Comparison of ENCODE assay signal across 8 cellular contexts in genomic region chr11:114159802-114160588, GRCh38.
DNase-seq lines count a peak whose midpoint lies in the region; ATAC-seq, FAIRE-seq and TF ChIP-seq lines count a peak whose summit lies in the region.

No MANE protein-coding gene starts in this region.

- TF ChIP-seq POLR2A in spleen (IDR thresholded peaks at IDR 0.05), result peak in 2 of 3 donors; percentile 3 to 29

- FAIRE-seq in bronchial epithelial cell (lab: Jason Lieb, UNC), result peak; percentile 90
- FAIRE-seq in islet of Langerhans (lab: Jason Lieb, UNC), result peak; percentile 97

- H3K27ac ChIP-seq in spleen, result peak overlapping the region; percentile 63 to 92 (median 89)

- H3K4me1 ChIP-seq in spleen, result peaks cover 48 to 100% (median 94%) of the 10 kb centered on the region in 6 donors

- H3K4me3 ChIP-seq in bronchial epithelial cell (ENCODE audit: low read depth, low read length), result no peak overlapping the region
- peak overlapping the region in 2 of 8 donors; percentile 8 to 42 for H3K4me3 ChIP-seq in spleen

- 1 to 6% (median 4%) methylated on average over 18 of the region's 18 CpGs for WGBS in spleen, 5 donors

- H3K9me3 ChIP-seq in spleen, result no peaks in the 10 kb centered on the region

- peak; percentile 70 for ATAC-seq in HG03060 (IDR thresholded peaks at IDR 0.05; ENCODE audit: low read depth, unreplicated experiment)
- ATAC-seq in GM19467 (IDR thresholded peaks at IDR 0.05; ENCODE audit: unreplicated experiment), result no peak

- peaks cover 7% of the 10 kb centered on the region for H3K36me3 ChIP-seq in bronchial epithelial cell (ENCODE audit: control insufficient read depth, insufficient read depth, low read length)
- H3K36me3 ChIP-seq in spleen, result peaks cover 0 to 34% (median 3%) of the 10 kb centered on the region in 6 donors

- H3K27me3 ChIP-seq in bronchial epithelial cell (ENCODE audit: control insufficient read depth, insufficient read depth, low read length), result no peaks in the 10 kb centered on the region
- H3K27me3 ChIP-seq in spleen (replicated peaks in 1 of 7), result no peaks in the 10 kb centered on the region

- no peak for TF ChIP-seq CTCF in bronchial epithelial cell (IDR thresholded peaks at IDR 0.05; ENCODE audit: insufficient read depth, low read length, severe bottlenecking)
- peak in 3 of 11 experiments; percentile 0 to 27 (median 10) for TF ChIP-seq CTCF in spleen (IDR thresholded peaks at IDR 0.05 in 8 of 11, conservative IDR thresholded peaks at IDR 0.05 in 3 of 11)

- DNase-seq in DMS53 treated with DMSO at 0.1 percent for 48 hours (lab: John Stamatoyannopoulos, UW; ENCODE audit: unreplicated experiment) (peak; percentile 90), NCI-H2171 treated with DMSO at 0.1 percent for 48 hours (lab: John Stamatoyannopoulos, UW) (peak; percentile 98), bronchial epithelial cell (ENCODE audit: low read depth) (peak; percentile 95), spleen (peak; percentile 99)
- peak; percentile 62 to 95 (median 82) for DNase-seq in activated CD4-positive, CD25-positive, alpha-beta regulatory T cell (lab: John Stamatoyannopoulos, UW)

- intact Hi-C loops in spleen (cut with DNase I; ENCODE audit: low total_unique reads), result no loop called here
